Comparison of ENCODE assay signal across 8 cellular contexts in the genomic region with DNA sequence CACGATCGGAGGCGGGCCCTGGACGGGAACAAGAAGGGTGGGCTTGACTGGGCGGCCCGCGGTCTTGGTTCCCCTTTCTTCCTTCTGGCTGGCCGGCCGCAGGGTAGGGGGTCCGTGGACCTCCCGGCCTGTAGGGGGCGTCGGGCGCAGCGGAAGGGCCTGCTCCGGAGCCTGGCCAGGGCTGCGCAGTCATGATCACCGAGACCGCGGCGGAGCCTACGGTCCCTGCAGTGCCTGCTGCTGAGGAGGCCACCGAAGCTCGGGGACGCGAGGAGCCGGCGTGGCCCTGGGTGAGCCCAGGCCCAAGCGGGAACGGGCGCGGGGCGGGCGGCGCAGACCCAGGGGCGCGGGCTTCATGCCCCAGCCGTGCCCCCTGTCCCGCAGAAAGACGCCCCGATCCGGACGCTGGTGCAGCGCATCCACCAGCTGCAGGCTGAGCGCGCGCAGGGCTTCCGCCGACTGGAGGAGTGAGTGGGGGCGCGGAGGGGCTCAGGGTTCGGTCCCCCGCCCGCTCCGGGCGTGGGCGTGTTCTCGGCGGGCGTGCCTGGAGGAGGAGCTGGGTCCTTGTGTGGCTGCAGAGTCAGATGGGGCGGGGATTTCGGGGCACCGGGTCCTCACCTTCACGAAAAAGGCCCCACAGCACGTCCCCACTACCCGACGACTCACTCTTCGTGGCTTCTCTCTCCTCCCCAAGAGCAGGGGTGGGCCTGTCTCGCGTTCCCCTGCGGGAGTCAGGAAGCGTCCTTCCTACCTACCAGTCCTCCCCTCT. TPM values are rescaled to one million over a fixed set of nuclear protein-coding genes. Genes with fewer than 3 reads are reported as not detected.
DNase-seq lines count a peak whose midpoint lies in the region; ATAC-seq and TF ChIP-seq lines count a peak whose summit lies in the region.

A gene (plus strand): TSS at position 188 of the 769 bp plus-strand sequence. CDS start 4 bp downstream, at position 192.

- H3K9me3 ChIP-seq in HUES6 (ENCODE audit: control insufficient read depth, insufficient read depth, low read depth, low read length) (no peaks in the 10 kb centered on the region), PC-9 (ENCODE audit: insufficient read depth, low read depth) (no peaks in the 10 kb centered on the region), esophagus (ENCODE audit: control insufficient read depth in 2 of 2, insufficient read depth in 1 of 2, low read depth in 1 of 2, low read length in 1 of 2) (peaks cover 0 to 4% of the 10 kb centered on the region in 2 donors), muscle layer of colon (ENCODE audit: low read length) (no peaks in the 10 kb centered on the region)

- CTCF ChIA-PET in PC-9 (lab: Charles Lee), result interaction anchor here (0.7 to 0.9 kb wide), 2 partner anchors 61 to 242 kb away, joined by 3 read pairs; no protein-coding TSS in a partner anchor

- peak; percentile 55 for ATAC-seq in GM21423 (IDR thresholded peaks at IDR 0.05; ENCODE audit: unreplicated experiment)

- peaks cover 14% of the 10 kb centered on the region; the same call in 1 of the 2 replicates for H3K79me2 ChIP-seq in PC-9 (ENCODE audit: low read depth)

- no peaks in the 10 kb centered on the region for H3K9me2 ChIP-seq in PC-9 (ENCODE audit: insufficient read depth)

- peaks cover 43% of the 10 kb centered on the region; the same call in 1 of the 2 replicates for H3F3A ChIP-seq in PC-9 (ENCODE audit: insufficient read depth, low read depth)

- H3K27me3 ChIP-seq in HUES6 (ENCODE audit: control insufficient read depth, insufficient read depth, low read length), result no peaks in the 10 kb centered on the region
- H3K27me3 ChIP-seq in PC-9 (ENCODE audit: insufficient read depth, low read depth), result no peaks in the 10 kb centered on the region
- H3K27me3 ChIP-seq in esophagus (ENCODE audit: control insufficient read depth in 1 of 2, insufficient read depth in 2 of 2, low read length in 2 of 2), result no peaks in the 10 kb centered on the region
- no peaks in the 10 kb centered on the region for H3K27me3 ChIP-seq in muscle layer of colon (ENCODE audit: control insufficient read depth in 1 of 2, insufficient read depth in 2 of 2, low read length in 2 of 2)

- H3K4me3 ChIP-seq in HUES6 (ENCODE audit: low read depth, low read length), result peak within 1 kb of the TSS; percentile 96
- H3K4me3 ChIP-seq in PC-9, result peak within 1 kb of the TSS; percentile 79
- H3K4me3 ChIP-seq in esophagus (ENCODE audit: low read depth in 1 of 2, low read length in 2 of 2), result peak within 1 kb of the TSS; percentile 78 to 85
- H3K4me3 ChIP-seq in muscle layer of colon (ENCODE audit: low read depth in 1 of 2, low read length in 2 of 2), result peak within 1 kb of the TSS; percentile 30 to 75

- BruUV-seq in PC-9 (replicated peaks; lab: Mats Ljungman, UMichigan), result no TSS peak

- H3K36me3 ChIP-seq in HUES6 (ENCODE audit: control insufficient read depth, insufficient read depth, low read length) (peaks cover 5% of the 10 kb centered on the region), PC-9 (ENCODE audit: low read depth) (no peaks in the 10 kb centered on the region; the same call in 1 of the 2 replicates), esophagus (ENCODE audit: control insufficient read depth in 2 of 2, insufficient read depth in 2 of 2, low read length in 1 of 2) (peaks cover 0 to 5% of the 10 kb centered on the region in 2 donors), muscle layer of colon (ENCODE audit: insufficient read depth, low read length) (peaks cover 7% of the 10 kb centered on the region)

- no peaks in the 10 kb centered on the region for H4K20me1 ChIP-seq in PC-9 (ENCODE audit: insufficient read depth)

- intact Hi-C loops in PC-9 (cut with micrococcal nuclease; ENCODE audit: unreplicated experiment), result loop anchor here (5.0 kb wide), 1 partner anchor 244 kb away; a partner anchor contains a TSS

- H2AFZ ChIP-seq in PC-9, result peak within 1 kb of the TSS; percentile 92

- H3K4me1 ChIP-seq in HUES6 (ENCODE audit: control insufficient read depth, insufficient read depth, low read length) (peaks cover 20% of the 10 kb centered on the region), PC-9 (replicated peaks; ENCODE audit: insufficient read depth) (peaks cover 11% of the 10 kb centered on the region), esophagus (ENCODE audit: control insufficient read depth in 2 of 2, insufficient read depth in 2 of 2, low read length in 1 of 2) (peaks cover 6 to 9% of the 10 kb centered on the region in 2 donors), muscle layer of colon (ENCODE audit: insufficient read depth, low read length) (peaks cover 12% of the 10 kb centered on the region)

- WGBS in esophagus, 2 donors, result 1% methylated on average over 65 to 72 of the region's 72 CpGs

- TF ChIP-seq CTCF in PC-9 (conservative IDR thresholded peaks at IDR 0.05), result peak; percentile 92

- peak within 1 kb of the TSS; percentile 95 for H3K9ac ChIP-seq in HUES6 (ENCODE audit: low read length)
- peak within 1 kb of the TSS; percentile 39 for H3K9ac ChIP-seq in muscle layer of colon (ENCODE audit: low read length)

- POLR2A ChIA-PET in PC-9 (lab: Charles Lee; ENCODE audit: unreplicated experiment), result interaction anchor here (0.5 to 0.6 kb wide), 4 partner anchors 31 to 1872 kb away, joined by 3 to 4 read pairs (median 4); no protein-coding TSS in a partner anchor

- peak within 1 kb of the TSS; percentile 84 for H3K4me2 ChIP-seq in PC-9

- DNase-seq in DMS 273 (lab: John Stamatoyannopoulos, UW; ENCODE audit: unreplicated experiment) (peak; percentile 93), PC-9 (peak; percentile 66 to 81), activated T-cell treated with anti-CD3 and anti-CD28 coated beads for 48 hours (ENCODE audit: low read depth) (peak; percentile 84)
- peak; percentile 72 for DNase-seq in stimulated activated CD8-positive, alpha-beta memory T cell treated with anti-CD3 and anti-CD28 coated beads, Interleukin-7, amount 100 ng/mL, for 24 hours (ENCODE audit: low read depth)

- peak within 1 kb of the TSS; percentile 95 for H3K27ac ChIP-seq in HUES6 (ENCODE audit: low read depth, low read length)
- peak within 1 kb of the TSS; percentile 64 for H3K27ac ChIP-seq in PC-9
- peak within 1 kb of the TSS; percentile 88 to 93 for H3K27ac ChIP-seq in esophagus (ENCODE audit: low read depth in 2 of 2, low read length in 1 of 2)
- peak within 1 kb of the TSS; percentile 88 for H3K27ac ChIP-seq in muscle layer of colon (ENCODE audit: low read depth, low read length)

RNA-seq across cellular contexts. Expression of the gene that starts here (rescaled TPM):
- 44.8 and 64.3 TPM in 2 replicates for total RNA-seq in PC-9 (2021)
- polyA plus RNA-seq in esophagus, result 10 to 100 TPM; 48.4 to 59.0 TPM

Comparison
In these comparisons a context has a peak if more than half of its experiments do, and no peak if none do; other contexts are left out.
1. Peak in every context shown above with its lines: DNase-seq, ATAC-seq, H3K4me3 ChIP-seq and H3K27ac ChIP-seq.